Comparison of ENCODE assay signal across 1 cellular context in the genomic region with DNA sequence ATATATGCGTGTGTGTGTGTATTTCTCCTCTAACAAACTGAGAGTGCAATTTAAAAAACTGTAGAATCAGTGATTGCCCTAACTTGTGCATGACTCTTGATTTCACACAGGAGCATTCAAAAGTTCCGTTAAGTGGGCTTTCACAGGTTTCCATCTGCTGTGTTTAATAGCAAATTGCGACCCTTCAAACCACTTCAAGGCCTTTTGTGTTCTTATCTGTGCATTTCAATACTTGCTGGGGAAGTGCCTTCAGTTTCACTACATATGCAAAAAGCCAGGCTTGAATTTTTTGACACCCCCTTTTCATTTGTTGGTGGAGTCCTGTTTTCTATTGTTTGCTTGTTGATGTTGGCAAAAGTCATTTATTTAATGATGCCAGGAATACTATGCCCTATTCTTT.
TF ChIP-seq lines count a peak whose summit lies in the region.

No MANE protein-coding gene starts in this region.

TF ChIP-seq in GM23338, 12 proteins besides CTCF, POLR2A, EP300 and RAD21 (continued from another document):
- TF ChIP-seq, protein P1, sequence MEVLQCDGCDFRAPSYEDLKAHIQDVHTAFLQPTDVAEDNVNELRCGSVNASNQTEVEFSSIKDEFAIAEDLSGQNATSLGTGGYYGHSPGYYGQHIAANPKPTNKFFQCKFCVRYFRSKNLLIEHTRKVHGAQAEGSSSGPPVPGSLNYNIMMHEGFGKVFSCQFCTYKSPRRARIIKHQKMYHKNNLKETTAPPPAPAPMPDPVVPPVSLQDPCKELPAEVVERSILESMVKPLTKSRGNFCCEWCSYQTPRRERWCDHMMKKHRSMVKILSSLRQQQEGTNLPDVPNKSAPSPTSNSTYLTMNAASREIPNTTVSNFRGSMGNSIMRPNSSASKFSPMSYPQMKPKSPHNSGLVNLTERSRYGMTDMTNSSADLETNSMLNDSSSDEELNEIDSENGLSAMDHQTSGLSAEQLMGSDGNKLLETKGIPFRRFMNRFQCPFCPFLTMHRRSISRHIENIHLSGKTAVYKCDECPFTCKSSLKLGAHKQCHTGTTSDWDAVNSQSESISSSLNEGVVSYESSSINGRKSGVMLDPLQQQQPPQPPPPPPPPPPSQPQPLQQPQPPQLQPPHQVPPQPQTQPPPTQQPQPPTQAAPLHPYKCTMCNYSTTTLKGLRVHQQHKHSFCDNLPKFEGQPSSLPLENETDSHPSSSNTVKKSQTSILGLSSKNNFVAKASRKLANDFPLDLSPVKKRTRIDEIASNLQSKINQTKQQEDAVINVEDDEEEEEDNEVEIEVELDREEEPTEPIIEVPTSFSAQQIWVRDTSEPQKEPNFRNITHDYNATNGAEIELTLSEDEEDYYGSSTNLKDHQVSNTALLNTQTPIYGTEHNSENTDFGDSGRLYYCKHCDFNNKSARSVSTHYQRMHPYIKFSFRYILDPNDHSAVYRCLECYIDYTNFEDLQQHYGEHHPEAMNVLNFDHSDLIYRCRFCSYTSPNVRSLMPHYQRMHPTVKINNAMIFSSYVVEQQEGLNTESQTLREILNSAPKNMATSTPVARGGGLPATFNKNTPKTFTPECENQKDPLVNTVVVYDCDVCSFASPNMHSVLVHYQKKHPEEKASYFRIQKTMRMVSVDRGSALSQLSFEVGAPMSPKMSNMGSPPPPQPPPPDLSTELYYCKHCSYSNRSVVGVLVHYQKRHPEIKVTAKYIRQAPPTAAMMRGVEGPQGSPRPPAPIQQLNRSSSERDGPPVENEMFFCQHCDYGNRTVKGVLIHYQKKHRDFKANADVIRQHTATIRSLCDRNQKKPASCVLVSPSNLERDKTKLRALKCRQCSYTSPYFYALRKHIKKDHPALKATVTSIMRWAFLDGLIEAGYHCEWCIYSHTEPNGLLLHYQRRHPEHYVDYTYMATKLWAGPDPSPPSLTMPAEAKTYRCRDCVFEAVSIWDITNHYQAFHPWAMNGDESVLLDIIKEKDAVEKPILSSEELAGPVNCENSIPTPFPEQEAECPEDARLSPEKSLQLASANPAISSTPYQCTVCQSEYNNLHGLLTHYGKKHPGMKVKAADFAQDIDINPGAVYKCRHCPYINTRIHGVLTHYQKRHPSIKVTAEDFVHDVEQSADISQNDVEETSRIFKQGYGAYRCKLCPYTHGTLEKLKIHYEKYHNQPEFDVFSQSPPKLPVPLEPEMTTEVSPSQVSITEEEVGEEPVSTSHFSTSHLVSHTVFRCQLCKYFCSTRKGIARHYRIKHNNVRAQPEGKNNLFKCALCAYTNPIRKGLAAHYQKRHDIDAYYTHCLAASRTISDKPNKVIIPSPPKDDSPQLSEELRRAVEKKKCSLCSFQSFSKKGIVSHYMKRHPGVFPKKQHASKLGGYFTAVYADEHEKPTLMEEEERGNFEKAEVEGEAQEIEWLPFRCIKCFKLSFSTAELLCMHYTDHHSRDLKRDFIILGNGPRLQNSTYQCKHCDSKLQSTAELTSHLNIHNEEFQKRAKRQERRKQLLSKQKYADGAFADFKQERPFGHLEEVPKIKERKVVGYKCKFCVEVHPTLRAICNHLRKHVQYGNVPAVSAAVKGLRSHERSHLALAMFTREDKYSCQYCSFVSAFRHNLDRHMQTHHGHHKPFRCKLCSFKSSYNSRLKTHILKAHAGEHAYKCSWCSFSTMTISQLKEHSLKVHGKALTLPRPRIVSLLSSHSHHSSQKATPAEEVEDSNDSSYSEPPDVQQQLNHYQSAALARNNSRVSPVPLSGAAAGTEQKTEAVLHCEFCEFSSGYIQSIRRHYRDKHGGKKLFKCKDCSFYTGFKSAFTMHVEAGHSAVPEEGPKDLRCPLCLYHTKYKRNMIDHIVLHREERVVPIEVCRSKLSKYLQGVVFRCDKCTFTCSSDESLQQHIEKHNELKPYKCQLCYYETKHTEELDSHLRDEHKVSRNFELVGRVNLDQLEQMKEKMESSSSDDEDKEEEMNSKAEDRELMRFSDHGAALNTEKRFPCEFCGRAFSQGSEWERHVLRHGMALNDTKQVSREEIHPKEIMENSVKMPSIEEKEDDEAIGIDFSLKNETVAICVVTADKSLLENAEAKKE (CRISPR knock-in tag; IDR thresholded peaks at IDR 0.05), result no peak
